ENCODE assay signal across 8 cellular contexts in the genomic region with DNA sequence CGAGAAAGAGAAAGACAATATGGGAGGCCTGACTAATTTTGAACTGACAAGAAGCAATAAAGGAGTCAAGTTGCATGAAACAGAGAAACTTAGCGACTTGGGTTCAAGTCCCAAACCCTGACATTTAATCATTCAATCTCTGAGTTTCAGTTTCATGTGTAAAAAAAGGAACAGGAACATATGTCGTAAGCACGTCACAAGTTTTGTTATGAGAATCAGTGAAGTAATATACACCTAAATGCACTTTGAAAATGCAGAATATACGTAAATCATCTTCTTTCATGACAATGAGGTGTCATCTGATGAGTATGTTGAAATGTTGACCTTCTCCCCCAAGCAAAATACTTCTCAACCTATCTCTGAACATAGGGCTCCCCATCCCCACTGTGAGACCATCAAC. TPM values are rescaled to one million over a fixed set of nuclear protein-coding genes. Genes with fewer than 3 reads are reported as not detected.
A peak's percentile ranks its signal among the peaks of the same experiment; 100 is the strongest.
DNase-seq lines count a peak whose midpoint lies in the region; ATAC-seq lines count a peak whose summit lies in the region.

No MANE protein-coding gene starts in this region.

- ATAC-seq in GM21825 (IDR thresholded peaks at IDR 0.05; ENCODE audit: unreplicated experiment), result peak; percentile 78
- ATAC-seq in HG03565 (IDR thresholded peaks at IDR 0.05; ENCODE audit: unreplicated experiment), result peak; percentile 91

- peak overlapping the region; percentile 89 for H3K27ac Mint-ChIP-seq in activated CD4-positive, alpha-beta T cell treated with anti-CD3 and anti-CD28 coated beads, Interleukin-2, amount 10 ng/mL, durations not matched to agents 24 days and 14 days

- peaks cover 33% of the 10 kb centered on the region for H3K36me3 Mint-ChIP-seq in activated CD4-positive, alpha-beta T cell treated with anti-CD3 and anti-CD28 coated beads, Interleukin-2, amount 10 ng/mL, durations not matched to agents 24 days and 14 days (ENCODE audit: low read depth)

- H3K9me3 Mint-ChIP-seq in activated CD4-positive, alpha-beta T cell treated with anti-CD3 and anti-CD28 coated beads, Interleukin-2, amount 10 ng/mL, durations not matched to agents 24 days and 14 days, result no peaks in the 10 kb centered on the region

- no peaks in the 10 kb centered on the region for H3K27me3 Mint-ChIP-seq in activated CD4-positive, alpha-beta T cell treated with anti-CD3 and anti-CD28 coated beads, Interleukin-2, amount 10 ng/mL, durations not matched to agents 24 days and 14 days

- peaks cover 20% of the 10 kb centered on the region for H3K4me1 Mint-ChIP-seq in activated CD4-positive, alpha-beta T cell treated with anti-CD3 and anti-CD28 coated beads, Interleukin-2, amount 10 ng/mL, durations not matched to agents 24 days and 14 days

- peak; percentile 61 for DNase-seq in activated CD4-positive, alpha-beta T cell treated with anti-CD3 and anti-CD28 coated beads, Interleukin-2, amount 10 ng/mL, durations not matched to agents 24 days and 14 days
- DNase-seq in activated CD4-positive, alpha-beta T cell treated with anti-CD3 and anti-CD28 coated beads, Interleukin-2, amount 50 U/mL, for 4 hours, result no peak
- DNase-seq in pons (ENCODE audit: low spot score), result peak; percentile 14
- DNase-seq in HCEC 1CT, result no peak
- DNase-seq in H4 (ENCODE audit: low spot score), result no peak
- no peak for DNase-seq in HPDE6-E6E7 (ENCODE audit: extremely low spot score)

- H3K4me3 Mint-ChIP-seq in activated CD4-positive, alpha-beta T cell treated with anti-CD3 and anti-CD28 coated beads, Interleukin-2, amount 10 ng/mL, durations not matched to agents 24 days and 14 days, result peak overlapping the region; percentile 59

- intact Hi-C loops in activated CD4-positive, alpha-beta T cell treated with anti-CD3 and anti-CD28 coated beads, Interleukin-2, amount 10 ng/mL, durations not matched to agents 24 days and 14 days (cut with micrococcal nuclease), result loop anchor here (1.0 to 5.0 kb wide), 4 partner anchors 11 to 420 kb away; partner anchors contain the start of genes ACOT9 and PRDX4

RNA-seq across cellular contexts. Expression of gene ACOT9, which starts 10.4 kb away (rescaled TPM):
- total RNA-seq in activated CD4-positive, alpha-beta T cell treated with anti-CD3 and anti-CD28 coated beads, Interleukin-2, amount 10 ng/mL, durations not matched to agents 24 days and 14 days, result 53.3 and 54.6 TPM in 2 replicates
- 41.1 and 47.0 TPM in 2 replicates for total RNA-seq in H4 (2014; rRNA removed; shearing (Covaris generic))

RNA-seq across cellular contexts. Expression of gene SAT1, which starts 50.3 kb away (rescaled TPM):
- total RNA-seq in activated CD4-positive, alpha-beta T cell treated with anti-CD3 and anti-CD28 coated beads, Interleukin-2, amount 10 ng/mL, durations not matched to agents 24 days and 14 days, result 58.3 and 59.9 TPM in 2 replicates
- total RNA-seq in H4 (2014; rRNA removed; shearing (Covaris generic)), result 44.2 and 46.4 TPM in 2 replicates

Comparison
In these comparisons a context has a peak if more than half of its experiments do, and no peak if none do; other contexts are left out.
1. DNase-seq: peak in activated CD4-positive, alpha-beta T cell treated with anti-CD3 and anti-CD28 coated beads, Interleukin-2, amount 10 ng/mL, durations not matched to agents 24 days and 14 days (single experiment) and pons (single experiment); none in activated CD4-positive, alpha-beta T cell treated with anti-CD3 and anti-CD28 coated beads, Interleukin-2, amount 50 U/mL, for 4 hours (0 of 2), HCEC 1CT (single experiment), H4 (single experiment) and HPDE6-E6E7 (single experiment).